23 cellular contexts compared by ENCODE assay signal in genomic region chr9:133891741-133892140, GRCh38.
DNase-seq lines count a peak whose midpoint lies in the region; ATAC-seq and TF ChIP-seq lines count a peak whose summit lies in the region.
"Had no signal": no experiment of that assay in that cellular context is flagged by ENCODE, and none has a peak within 500 bp of the region (broad histone marks: within the 10 kb centered on the region; RNA-seq: fewer than 3 reads in every experiment).

No MANE protein-coding gene starts in this region.

- H3K4me3 Mint-ChIP-seq in stimulated activated memory B cell treated with anti-CD40 and anti-IgM and Interleukin-4, amounts not matched to agents 10 μg/mL and 1 μg/mL and 100 μg/mL, for 72 hours, result no peak overlapping the region
- H3K4me3 Mint-ChIP-seq: CD14-positive monocyte; CD4-positive, alpha-beta T cell; CD8-positive, alpha-beta memory T cell; GM23338; H9 had no signal

- TF ChIP-seq CTCF in VCaP (conservative IDR thresholded peaks at IDR 0.05), result no peak

- no peak for ATAC-seq in stimulated activated memory B cell treated with anti-CD40 and anti-IgM and Interleukin-4, amounts not matched to agents 10 μg/mL and 1 μg/mL and 100 μg/mL, for 72 hours
- no peak for ATAC-seq in GM18868 (IDR thresholded peaks at IDR 0.05; ENCODE audit: unreplicated experiment)
- ATAC-seq: GM12878, GM23338, HCT116 had no signal

- DNase-seq in NCI-H510A treated with DMSO at 0.1 percent for 48 hours (lab: John Stamatoyannopoulos, UW) (peak; percentile 55), NCI-H510A (lab: John Stamatoyannopoulos, UW) (no peak), HuH-7.5 (ENCODE audit: low spot score) (peak; percentile 54), iPS-NIHi11 (ENCODE audit: low spot score) (no peak), anterior cingulate cortex (lab: John Stamatoyannopoulos, UW) (no peak)
- DNase-seq: ACHN; AML-193; BE2C; CD4-positive, alpha-beta T cell; CD8-positive, alpha-beta memory T cell; DMS 273 treated with DMSO at 0.1 percent for 48 hours; DMS79; EL; GDM1; H9 had no signal

- H3K27ac Mint-ChIP-seq in stimulated activated memory B cell treated with anti-CD40 and anti-IgM and Interleukin-4, amounts not matched to agents 10 μg/mL and 1 μg/mL and 100 μg/mL, for 72 hours, result peak overlapping the region; percentile 24
- H3K27ac Mint-ChIP-seq: CD4-positive, alpha-beta T cell; CD8-positive, alpha-beta memory T cell had no signal

- peak overlapping the region; percentile 75 for H3K27ac ChIP-seq in VCaP
- H3K27ac ChIP-seq: BLaER1 treated with 17β-estradiol and CSF1 and Interleukin-3, amounts not matched to agents 10 nM and 100 nM had no signal

- no peaks in the 10 kb centered on the region for H3K9me3 Mint-ChIP-seq in stimulated activated memory B cell treated with anti-CD40 and anti-IgM and Interleukin-4, amounts not matched to agents 10 μg/mL and 1 μg/mL and 100 μg/mL, for 72 hours
- H3K9me3 Mint-ChIP-seq: CD4-positive, alpha-beta T cell; CD8-positive, alpha-beta memory T cell; GM23338; H9 had no signal

- H3K27me3 Mint-ChIP-seq in stimulated activated memory B cell treated with anti-CD40 and anti-IgM and Interleukin-4, amounts not matched to agents 10 μg/mL and 1 μg/mL and 100 μg/mL, for 72 hours, result no peaks in the 10 kb centered on the region
- H3K27me3 Mint-ChIP-seq: CD4-positive, alpha-beta T cell; CD8-positive, alpha-beta memory T cell had no signal

- H3K36me3 Mint-ChIP-seq in stimulated activated memory B cell treated with anti-CD40 and anti-IgM and Interleukin-4, amounts not matched to agents 10 μg/mL and 1 μg/mL and 100 μg/mL, for 72 hours, result peaks cover 29% of the 10 kb centered on the region
- H3K36me3 Mint-ChIP-seq: CD8-positive, alpha-beta memory T cell had no signal

- peaks cover 51% of the 10 kb centered on the region for H3K4me1 Mint-ChIP-seq in stimulated activated memory B cell treated with anti-CD40 and anti-IgM and Interleukin-4, amounts not matched to agents 10 μg/mL and 1 μg/mL and 100 μg/mL, for 72 hours
- H3K4me1 Mint-ChIP-seq: CD14-positive monocyte; CD8-positive, alpha-beta memory T cell had no signal

Comparison
In these comparisons a context has a peak if more than half of its experiments do, and no peak if none do; other contexts are left out.
1. DNase-seq: peak in NCI-H510A treated with DMSO at 0.1 percent for 48 hours (single experiment) and HuH-7.5 (single experiment); none in NCI-H510A (single experiment), iPS-NIHi11 (single experiment) and anterior cingulate cortex (0 of 58).